In genomic region chr22:30246962-30247376, GRCh38 we compare ENCODE assay signal across 9 cellular contexts. TPM values are rescaled to one million over a fixed set of nuclear protein-coding genes. Genes with fewer than 3 reads are reported as not detected.
DNase-seq lines count a peak whose midpoint lies in the region; ATAC-seq and TF ChIP-seq lines count a peak whose summit lies in the region.
"Had no signal": no experiment of that assay in that cellular context is flagged by ENCODE, and none has a peak within 500 bp of the region (broad histone marks: within the 10 kb centered on the region; RNA-seq: fewer than 3 reads in every experiment).

No MANE protein-coding gene starts in this region.

- ATAC-seq in activated naive CD8-positive, alpha-beta T cell treated with anti-CD3 and anti-CD28 coated beads, Interleukin-2, amount 50 U/mL, for 24 hours: peak; percentile 9
- no peak for ATAC-seq in upper lobe of right lung
- no peak for ATAC-seq in GM21825 (IDR thresholded peaks at IDR 0.05; ENCODE audit: unreplicated experiment)

- H3K27ac ChIP-seq in mesendoderm (ENCODE audit: low read depth, low read length) (no peak overlapping the region), upper lobe of right lung (no peak overlapping the region)

- no peaks in the 10 kb centered on the region for H3K9me3 ChIP-seq in upper lobe of right lung

- H3K9ac ChIP-seq in mesendoderm (ENCODE audit: low read length): no peak overlapping the region

- no peaks in the 10 kb centered on the region for H3K4me1 ChIP-seq in mesendoderm (ENCODE audit: control insufficient read depth, low read depth, low read length)
- H3K4me1 ChIP-seq in upper lobe of right lung: peaks cover 16% of the 10 kb centered on the region

- H3K36me3 Mint-ChIP-seq in activated naive CD8-positive, alpha-beta T cell treated with anti-CD3 and anti-CD28 coated beads, Interleukin-2, amount 50 U/mL, for 24 hours (ENCODE audit: low read depth): peaks cover 37% of the 10 kb centered on the region

- no peaks in the 10 kb centered on the region for H3K27me3 ChIP-seq in mesendoderm (ENCODE audit: insufficient read depth, low read length, poor library complexity)
- H3K27me3 ChIP-seq in upper lobe of right lung: peaks cover 11% of the 10 kb centered on the region

- no peak overlapping the region for H3K56ac ChIP-seq in mesendoderm (ENCODE audit: low read length)

- no peak overlapping the region for H2BK5ac ChIP-seq in mesendoderm (ENCODE audit: low read length)

- H4K5ac ChIP-seq in mesendoderm (ENCODE audit: low read length): no peak overlapping the region

- H3K79me2 ChIP-seq in mesendoderm (ENCODE audit: control insufficient read depth, insufficient read depth, low read length): no peaks in the 10 kb centered on the region

- peak; percentile 56 for DNase-seq in stimulated activated CD4-positive, alpha-beta T cell treated with anti-CD3 and anti-CD28 coated beads, Interleukin-15, amount 100 ng/mL, for 24 hours
- no peak for DNase-seq in stimulated activated CD4-positive, alpha-beta T cell treated with anti-CD3 and anti-CD28 coated beads, Interleukin-4, amount 100 ng/mL, for 4 hours
- DNase-seq in activated naive CD8-positive, alpha-beta T cell treated with anti-CD3 and anti-CD28 coated beads, Interleukin-2, amount 50 U/mL, for 24 hours: peak; percentile 54
- DNase-seq in mesendoderm (no peak), upper lobe of right lung (no peak), GM19238 (ENCODE audit: insufficient read length, low spot score) (no peak), COR-L47 (lab: John Stamatoyannopoulos, UW) (no peak)
- DNase-seq: DMS53 had no signal

- no peak overlapping the region for H3K4me3 ChIP-seq in mesendoderm (ENCODE audit: low read length)
- H3K4me3 ChIP-seq in upper lobe of right lung: peak overlapping the region; percentile 54

- no peaks in the 10 kb centered on the region for H3K36me3 ChIP-seq in mesendoderm (ENCODE audit: control insufficient read depth, insufficient read depth, low read length)
- no peaks in the 10 kb centered on the region for H3K36me3 ChIP-seq in upper lobe of right lung

- no peaks in the 10 kb centered on the region for H3K9me3 Mint-ChIP-seq in activated naive CD8-positive, alpha-beta T cell treated with anti-CD3 and anti-CD28 coated beads, Interleukin-2, amount 50 U/mL, for 24 hours

- WGBS in mesendoderm (ENCODE audit: extremely low coverage, insufficient coverage, low lambda C conversion rate): no CpG with 5 or more reads among the region's 13 CpGs

- peak overlapping the region; percentile 91 for H3K27ac Mint-ChIP-seq in activated naive CD8-positive, alpha-beta T cell treated with anti-CD3 and anti-CD28 coated beads, Interleukin-2, amount 50 U/mL, for 24 hours

- peak overlapping the region; percentile 7 for H3K18ac ChIP-seq in mesendoderm (ENCODE audit: low read length)

- H2AK5ac ChIP-seq in mesendoderm (ENCODE audit: low read length): no peak overlapping the region

- TF ChIP-seq CTCF in upper lobe of right lung (IDR thresholded peaks at IDR 0.05): no peak

- intact Hi-C loops in upper lobe of right lung (cut with DNase I): no loop called here

- no peaks in the 10 kb centered on the region for H3K79me1 ChIP-seq in mesendoderm (ENCODE audit: low read length)

- H3K27me3 Mint-ChIP-seq in activated naive CD8-positive, alpha-beta T cell treated with anti-CD3 and anti-CD28 coated beads, Interleukin-2, amount 50 U/mL, for 24 hours: no peaks in the 10 kb centered on the region

- no peak overlapping the region for H2BK15ac ChIP-seq in mesendoderm (replicated peaks; ENCODE audit: low read depth)

- H3K4me3 Mint-ChIP-seq in activated naive CD8-positive, alpha-beta T cell treated with anti-CD3 and anti-CD28 coated beads, Interleukin-2, amount 50 U/mL, for 24 hours: peak overlapping the region; percentile 91

- H3K23ac ChIP-seq in mesendoderm (ENCODE audit: low read length): no peak overlapping the region

- no peak overlapping the region for H4K8ac ChIP-seq in mesendoderm (ENCODE audit: low read depth, low read length)

- H3K4me1 Mint-ChIP-seq in activated naive CD8-positive, alpha-beta T cell treated with anti-CD3 and anti-CD28 coated beads, Interleukin-2, amount 50 U/mL, for 24 hours: peaks cover 77% of the 10 kb centered on the region

- no peak overlapping the region for H2BK120ac ChIP-seq in mesendoderm (ENCODE audit: low read depth, low read length)

- H3K4ac ChIP-seq in mesendoderm (ENCODE audit: low read depth, low read length): no peak overlapping the region

- no peak overlapping the region for H3K4me2 ChIP-seq in mesendoderm (ENCODE audit: low read length)

RNA-seq across cellular contexts. Expression of gene LIF, which starts 0.4 kb away (rescaled TPM):
- 1.0 TPM for polyA plus RNA-seq in mesendoderm (2013, experiment 1 of 2)
- polyA plus RNA-seq in mesendoderm (2013, experiment 2 of 2): 0.84 TPM
- 6.9 TPM for total RNA-seq in upper lobe of right lung

RNA-seq across cellular contexts. Expression of gene OSM, which starts 19.7 kb away (rescaled TPM):
- not detected for polyA plus RNA-seq in mesendoderm (2013, experiment 1 of 2)
- polyA plus RNA-seq in mesendoderm (2013, experiment 2 of 2): not detected
- 1.6 TPM for total RNA-seq in upper lobe of right lung

RNA-seq across cellular contexts. Expression of gene CASTOR1, which starts 42.3 kb away (rescaled TPM):
- polyA plus RNA-seq in mesendoderm (2013, experiment 1 of 2): 3.3 TPM
- 3.4 TPM for polyA plus RNA-seq in mesendoderm (2013, experiment 2 of 2)
- 15.9 TPM for total RNA-seq in upper lobe of right lung

Comparison
In these comparisons a context has a peak if more than half of its experiments do, and no peak if none do; other contexts are left out.
1. DNase-seq: peak in stimulated activated CD4-positive, alpha-beta T cell treated with anti-CD3 and anti-CD28 coated beads, Interleukin-15, amount 100 ng/mL, for 24 hours (single experiment) and activated naive CD8-positive, alpha-beta T cell treated with anti-CD3 and anti-CD28 coated beads, Interleukin-2, amount 50 U/mL, for 24 hours (single experiment); none in stimulated activated CD4-positive, alpha-beta T cell treated with anti-CD3 and anti-CD28 coated beads, Interleukin-4, amount 100 ng/mL, for 4 hours (0 of 2), mesendoderm (single experiment), upper lobe of right lung (single experiment), GM19238 (single experiment) and COR-L47 (single experiment).